27 cellular contexts compared by ENCODE assay signal in the genomic region with DNA sequence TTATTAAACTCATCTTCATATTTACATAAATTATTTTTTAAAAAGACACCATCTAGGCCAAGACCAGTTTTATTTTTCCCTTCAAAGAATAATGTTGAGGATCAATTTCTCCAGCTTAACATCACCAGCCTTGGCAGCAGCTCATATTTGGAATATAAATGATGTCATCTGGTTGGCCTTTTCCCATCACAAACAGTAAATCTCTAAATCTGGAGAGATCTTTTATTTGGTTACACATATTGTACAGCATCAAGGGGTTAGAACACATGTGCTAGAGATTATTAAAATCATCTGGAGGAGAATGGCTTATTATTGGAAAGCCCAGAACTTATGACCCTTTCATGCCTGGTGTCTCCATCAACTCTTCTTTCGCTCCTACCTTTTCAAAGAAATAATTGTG.
A peak's percentile ranks its signal among the peaks of the same experiment; 100 is the strongest.
DNase-seq lines count a peak whose midpoint lies in the region; ATAC-seq and TF ChIP-seq lines count a peak whose summit lies in the region.
"Had no signal": no experiment of that assay in that cellular context is flagged by ENCODE, and none has a peak within 500 bp of the region (broad histone marks: within the 10 kb centered on the region; RNA-seq: fewer than 3 reads in every experiment).

No MANE protein-coding gene starts in this region.

- H3K4me3 Mint-ChIP-seq in WTC11 (no peak overlapping the region), Calu3 (ENCODE audit: low read depth, unreplicated experiment) (no peak overlapping the region)
- H3K4me3 Mint-ChIP-seq: activated T-cell treated with anti-CD3 and anti-CD28 coated beads, Interleukin-2, amount 50 U/mL, for 4 hours; central memory CD8-positive, alpha-beta T cell had no signal

- H3K36me3 ChIP-seq in vagina: no peaks in the 10 kb centered on the region
- H3K36me3 ChIP-seq: BLaER1, HAP-1, spleen, tibial nerve had no signal

- H3K9me3 Mint-ChIP-seq in WTC11: no peaks in the 10 kb centered on the region; the same call in 1 of the 2 replicates
- H3K9me3 Mint-ChIP-seq in Calu3 (ENCODE audit: low read depth, unreplicated experiment): peaks cover 7% of the 10 kb centered on the region
- H3K9me3 Mint-ChIP-seq: activated T-cell treated with anti-CD3 and anti-CD28 coated beads, Interleukin-2, amount 50 U/mL, for 4 hours had no signal

- TF ChIP-seq POLR2A in vagina (IDR thresholded peaks at IDR 0.05): no peak

- H3K4me1 ChIP-seq in vagina: peaks cover 11% of the 10 kb centered on the region
- H3K4me1 ChIP-seq: BLaER1, HAP-1, spleen had no signal

- H3K27me3 Mint-ChIP-seq in WTC11 (ENCODE audit: low read depth) (no peaks in the 10 kb centered on the region), Calu3 (ENCODE audit: unreplicated experiment) (no peaks in the 10 kb centered on the region)
- H3K27me3 Mint-ChIP-seq: central memory CD8-positive, alpha-beta T cell had no signal

- no peaks in the 10 kb centered on the region for H3K27me3 ChIP-seq in vagina
- H3K27me3 ChIP-seq: BLaER1, spleen, tibial nerve had no signal

- no peak for TF ChIP-seq CTCF in fibroblast of the aortic adventitia (IDR thresholded peaks at IDR 0.05; ENCODE audit: insufficient read depth, low read length)
- TF ChIP-seq CTCF in vagina (IDR thresholded peaks at IDR 0.05): no peak
- no peak for TF ChIP-seq CTCF in WTC11 (IDR thresholded peaks at IDR 0.05)
- TF ChIP-seq CTCF in Calu3 (IDR thresholded peaks at IDR 0.05; ENCODE audit: unreplicated experiment): no peak

- H3K4me1 Mint-ChIP-seq in WTC11 (no peaks in the 10 kb centered on the region), Calu3 (ENCODE audit: low read depth, unreplicated experiment) (no peaks in the 10 kb centered on the region)
- H3K4me1 Mint-ChIP-seq: central memory CD8-positive, alpha-beta T cell had no signal

- peak; percentile 10 for DNase-seq in NCI-H2196 (lab: John Stamatoyannopoulos, UW; ENCODE audit: unreplicated experiment)
- DNase-seq in NCI-H2196 treated with DMSO at 0.1 percent for 48 hours (lab: John Stamatoyannopoulos, UW; ENCODE audit: unreplicated experiment): no peak
- peak; percentile 86 for DNase-seq in fibroblast of the aortic adventitia (ENCODE audit: low read depth)
- no peak for DNase-seq in vagina (ENCODE audit: extremely low spot score in 2 of 2)
- DNase-seq in WTC11 (ENCODE audit: low spot score): no peak
- DNase-seq in Calu3: no peak
- DNase-seq: activated CD8-positive, alpha-beta memory T cell treated with anti-CD3 and anti-CD28 coated beads for 24 hours; activated naive CD4-positive, alpha-beta T cell; activated T-cell treated with anti-CD3 and anti-CD28 coated beads, Interleukin-2, amount 50 U/mL, for 4 hours; NCI-H187; NCI-H226; NCI-H82; OCI-M1; SHP77 treated with DMSO at 0.1 percent for 48 hours; spleen; stimulated activated CD4-positive, alpha-beta T cell treated with anti-CD3 and anti-CD28 coated beads, Interleukin-4, amount 100 ng/mL, for 4 hours; stimulated activated naive CD8-positive, alpha-beta T cell treated with anti-CD3 and anti-CD28 coated beads, Interleukin-15, Interleukin-2, amounts not matched to agents 100 U/mL and 50 U/mL, for 24 hours; T-helper 1 cell had no signal

- no peak overlapping the region for H3K27ac Mint-ChIP-seq in WTC11
- no peak overlapping the region for H3K27ac Mint-ChIP-seq in Calu3 (ENCODE audit: unreplicated experiment)

- H3K27ac ChIP-seq in vagina: peak overlapping the region; percentile 15
- H3K27ac ChIP-seq: 22Rv1, BLaER1, epithelial cell of prostate, KMS-11, spleen, tibial nerve had no signal

- ATAC-seq in SK-N-SH treated with all-trans-retinoic acid at 6 μM for 48 hours: peak; percentile 62
- ATAC-seq in WTC11: no peak
- ATAC-seq in HG03521 (IDR thresholded peaks at IDR 0.05; ENCODE audit: unreplicated experiment): no peak
- ATAC-seq: activated T-cell treated with anti-CD3 and anti-CD28 coated beads, Interleukin-2, amount 50 U/mL, for 4 hours; stimulated activated naive CD8-positive, alpha-beta T cell treated with anti-CD3 and anti-CD28 coated beads, Interleukin-15, Interleukin-2, amounts not matched to agents 100 U/mL and 50 U/mL, for 24 hours had no signal

- H3K4me3 ChIP-seq in fibroblast of the aortic adventitia (ENCODE audit: low read depth, low read length) (no peak overlapping the region), vagina (no peak overlapping the region)
- H3K4me3 ChIP-seq: BLaER1, HAP-1, spleen, tibial nerve had no signal

- no TSS peak for BruUV-seq in Calu3 (replicated peaks; lab: Mats Ljungman, UMichigan)

- intact Hi-C loops in vagina (cut with DNase I) (no loop called here), Calu3 (cut with micrococcal nuclease; ENCODE audit: unreplicated experiment) (no loop called here)

- CTCF ChIA-PET in WTC11 (lab: Charles Lee) (no interaction called here), Calu3 (lab: Charles Lee) (no interaction called here)

- POLR2A ChIA-PET in WTC11 (lab: Charles Lee): no interaction called here

- H3K36me3 Mint-ChIP-seq in WTC11 (no peaks in the 10 kb centered on the region), Calu3 (ENCODE audit: insufficient read depth, unreplicated experiment) (no peaks in the 10 kb centered on the region)

- no peaks in the 10 kb centered on the region for H3K9me3 ChIP-seq in vagina
- H3K9me3 ChIP-seq: BLaER1, HAP-1, spleen, tibial nerve had no signal

TF ChIP-seq in SK-N-SH treated with all-trans-retinoic acid at 6 μM for 48 hours, 23 proteins besides CTCF, POLR2A, EP300 and RAD21 (continues in another document):
- TF ChIP-seq, protein P1, sequence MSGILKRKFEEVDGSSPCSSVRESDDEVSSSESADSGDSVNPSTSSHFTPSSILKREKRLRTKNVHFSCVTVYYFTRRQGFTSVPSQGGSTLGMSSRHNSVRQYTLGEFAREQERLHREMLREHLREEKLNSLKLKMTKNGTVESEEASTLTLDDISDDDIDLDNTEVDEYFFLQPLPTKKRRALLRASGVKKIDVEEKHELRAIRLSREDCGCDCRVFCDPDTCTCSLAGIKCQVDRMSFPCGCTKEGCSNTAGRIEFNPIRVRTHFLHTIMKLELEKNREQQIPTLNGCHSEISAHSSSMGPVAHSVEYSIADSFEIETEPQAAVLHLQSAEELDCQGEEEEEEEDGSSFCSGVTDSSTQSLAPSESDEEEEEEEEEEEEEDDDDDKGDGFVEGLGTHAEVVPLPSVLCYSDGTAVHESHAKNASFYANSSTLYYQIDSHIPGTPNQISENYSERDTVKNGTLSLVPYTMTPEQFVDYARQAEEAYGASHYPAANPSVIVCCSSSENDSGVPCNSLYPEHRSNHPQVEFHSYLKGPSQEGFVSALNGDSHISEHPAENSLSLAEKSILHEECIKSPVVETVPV (CRISPR knock-in tag; IDR thresholded peaks at IDR 0.05): no peak
- TF ChIP-seq RARB (CRISPR knock-in tag; IDR thresholded peaks at IDR 0.05) (no peak), ISL1 (CRISPR knock-in tag; IDR thresholded peaks at IDR 0.05) (peak; percentile 40; the same call in 1 of the 2 replicates), TCF4 (CRISPR knock-in tag; IDR thresholded peaks at IDR 0.05; ENCODE audit: borderline replicate concordance) (peak; percentile 81), ZC3H10 (CRISPR knock-in tag; IDR thresholded peaks at IDR 0.05) (no peak), ZNF8 (CRISPR knock-in tag; IDR thresholded peaks at IDR 0.05) (no peak), ARNTL (CRISPR knock-in tag; IDR thresholded peaks at IDR 0.05; ENCODE audit: borderline replicate concordance, low read depth) (no peak)
- TF ChIP-seq, protein P2, sequence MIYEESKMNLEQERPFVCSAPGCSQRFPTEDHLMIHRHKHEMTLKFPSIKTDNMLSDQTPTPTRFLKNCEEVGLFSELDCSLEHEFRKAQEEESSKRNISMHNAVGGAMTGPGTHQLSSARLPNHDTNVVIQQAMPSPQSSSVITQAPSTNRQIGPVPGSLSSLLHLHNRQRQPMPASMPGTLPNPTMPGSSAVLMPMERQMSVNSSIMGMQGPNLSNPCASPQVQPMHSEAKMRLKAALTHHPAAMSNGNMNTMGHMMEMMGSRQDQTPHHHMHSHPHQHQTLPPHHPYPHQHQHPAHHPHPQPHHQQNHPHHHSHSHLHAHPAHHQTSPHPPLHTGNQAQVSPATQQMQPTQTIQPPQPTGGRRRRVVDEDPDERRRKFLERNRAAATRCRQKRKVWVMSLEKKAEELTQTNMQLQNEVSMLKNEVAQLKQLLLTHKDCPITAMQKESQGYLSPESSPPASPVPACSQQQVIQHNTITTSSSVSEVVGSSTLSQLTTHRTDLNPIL (CRISPR knock-in tag; IDR thresholded peaks at IDR 0.05; ENCODE audit: low read depth): no peak

TF ChIP-seq in WTC11, 78 proteins besides CTCF, POLR2A, EP300 and RAD21 (continues in another document):
- TF ChIP-seq SMAD4 (CRISPR knock-in tag; IDR thresholded peaks at IDR 0.05): no peak
- TF ChIP-seq ZNF416 (CRISPR knock-in tag; IDR thresholded peaks at IDR 0.05): no peak
- TF ChIP-seq CBFB (CRISPR knock-in tag; IDR thresholded peaks at IDR 0.05; ENCODE audit: low read depth): no peak
- TF ChIP-seq ATF1 (CRISPR knock-in tag; IDR thresholded peaks at IDR 0.05): no peak
- TF ChIP-seq, protein P3, sequence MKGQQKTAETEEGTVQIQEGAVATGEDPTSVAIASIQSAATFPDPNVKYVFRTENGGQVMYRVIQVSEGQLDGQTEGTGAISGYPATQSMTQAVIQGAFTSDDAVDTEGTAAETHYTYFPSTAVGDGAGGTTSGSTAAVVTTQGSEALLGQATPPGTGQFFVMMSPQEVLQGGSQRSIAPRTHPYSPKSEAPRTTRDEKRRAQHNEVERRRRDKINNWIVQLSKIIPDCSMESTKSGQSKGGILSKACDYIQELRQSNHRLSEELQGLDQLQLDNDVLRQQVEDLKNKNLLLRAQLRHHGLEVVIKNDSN (CRISPR knock-in tag; IDR thresholded peaks at IDR 0.05): no peak
- TF ChIP-seq TEAD1 (CRISPR knock-in tag; IDR thresholded peaks at IDR 0.05): no peak
- no peak for TF ChIP-seq TP53 (CRISPR knock-in tag; IDR thresholded peaks at IDR 0.05)
- TF ChIP-seq, protein P4, sequence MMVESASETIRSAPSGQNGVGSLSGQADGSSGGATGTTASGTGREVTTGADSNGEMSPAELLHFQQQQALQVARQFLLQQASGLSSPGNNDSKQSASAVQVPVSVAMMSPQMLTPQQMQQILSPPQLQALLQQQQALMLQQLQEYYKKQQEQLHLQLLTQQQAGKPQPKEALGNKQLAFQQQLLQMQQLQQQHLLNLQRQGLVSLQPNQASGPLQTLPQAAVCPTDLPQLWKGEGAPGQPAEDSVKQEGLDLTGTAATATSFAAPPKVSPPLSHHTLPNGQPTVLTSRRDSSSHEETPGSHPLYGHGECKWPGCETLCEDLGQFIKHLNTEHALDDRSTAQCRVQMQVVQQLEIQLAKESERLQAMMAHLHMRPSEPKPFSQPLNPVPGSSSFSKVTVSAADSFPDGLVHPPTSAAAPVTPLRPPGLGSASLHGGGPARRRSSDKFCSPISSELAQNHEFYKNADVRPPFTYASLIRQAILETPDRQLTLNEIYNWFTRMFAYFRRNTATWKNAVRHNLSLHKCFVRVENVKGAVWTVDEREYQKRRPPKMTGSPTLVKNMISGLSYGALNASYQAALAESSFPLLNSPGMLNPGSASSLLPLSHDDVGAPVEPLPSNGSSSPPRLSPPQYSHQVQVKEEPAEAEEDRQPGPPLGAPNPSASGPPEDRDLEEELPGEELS (CRISPR knock-in tag; IDR thresholded peaks at IDR 0.05): no peak
- no peak for TF ChIP-seq TEAD4 (CRISPR knock-in tag; IDR thresholded peaks at IDR 0.05)
- TF ChIP-seq GABPB1 (CRISPR knock-in tag; IDR thresholded peaks at IDR 0.05): no peak
- TF ChIP-seq SOX15 (CRISPR knock-in tag; IDR thresholded peaks at IDR 0.05): no peak

Comparison
In these comparisons a context has a peak if more than half of its experiments do, and no peak if none do; other contexts are left out.
1. DNase-seq: peak in NCI-H2196 (single experiment) and fibroblast of the aortic adventitia (single experiment); none in NCI-H2196 treated with DMSO at 0.1 percent for 48 hours (single experiment), vagina (0 of 2), WTC11 (single experiment) and Calu3 (single experiment).